13 cellular contexts compared by ENCODE assay signal in genomic region chr14:103388664-103389063, GRCh38. TPM values are rescaled to one million over a fixed set of nuclear protein-coding genes. Genes with fewer than 3 reads are reported as not detected.
DNase-seq lines count a peak whose midpoint lies in the region; ATAC-seq, FAIRE-seq and TF ChIP-seq lines count a peak whose summit lies in the region.
"Had no signal": no experiment of that assay in that cellular context is flagged by ENCODE, and none has a peak within 500 bp of the region (broad histone marks: within the 10 kb centered on the region; RNA-seq: fewer than 3 reads in every experiment).

No MANE protein-coding gene starts in this region.

- H3K9me3 ChIP-seq in CD8-positive, alpha-beta T cell (ENCODE audit: low read length), result no peaks in the 10 kb centered on the region
- no peaks in the 10 kb centered on the region for H3K9me3 ChIP-seq in Loucy (ENCODE audit: insufficient read depth, low read depth, low read length)
- no peaks in the 10 kb centered on the region for H3K9me3 ChIP-seq in GM12878 (replicated peaks; ENCODE audit: control insufficient read depth, insufficient read depth, low read length)
- H3K9me3 ChIP-seq: transverse colon had no signal

- CTCF ChIA-PET in CD8-positive, alpha-beta T cell (lab: Charles Lee), result no interaction called here
- CTCF ChIA-PET in GM12878 (lab: Yijun Ruan, JAX), result interaction anchor here (1.0 to 1.1 kb wide), 2 partner anchors 54 to 284 kb away, joined by 3 to 4 read pairs; no protein-coding TSS in a partner anchor

- H3K9ac ChIP-seq in Loucy (ENCODE audit: low read depth, low read length, poor library complexity, severe bottlenecking) (peak overlapping the region; percentile 38), GM12878 (ENCODE audit: control insufficient read depth, insufficient read depth, low read length) (no peak overlapping the region)

- no peaks in the 10 kb centered on the region for H3K9me2 ChIP-seq in Loucy (replicated peaks; ENCODE audit: low read depth, low read length)

- H3K27me3 ChIP-seq in CD8-positive, alpha-beta T cell (ENCODE audit: insufficient read depth, low read length), result no peaks in the 10 kb centered on the region
- H3K27me3 ChIP-seq in Loucy (ENCODE audit: insufficient read depth, low read length, poor library complexity, severe bottlenecking) (no peaks in the 10 kb centered on the region), GM12878 (replicated peaks in 1 of 2; ENCODE audit: control insufficient read depth in 2 of 2, insufficient read depth in 2 of 2, low read length in 1 of 2) (no peaks in the 10 kb centered on the region)
- H3K27me3 ChIP-seq: transverse colon had no signal

- H3K4me2 ChIP-seq in Loucy (ENCODE audit: low read depth, low read length, poor library complexity, severe bottlenecking) (peak overlapping the region; percentile 96), GM12878 (ENCODE audit: control insufficient read depth, insufficient read depth) (peak overlapping the region; percentile 93)

- H3K9me3 Mint-ChIP-seq in CD8-positive, alpha-beta T cell, result no peaks in the 10 kb centered on the region
- peaks cover 3% of the 10 kb centered on the region for H3K9me3 Mint-ChIP-seq in nephron progenitor cell
- H3K9me3 Mint-ChIP-seq: naive B cell had no signal

- H3K4me3 ChIP-seq in CD8-positive, alpha-beta T cell (ENCODE audit: low read depth, low read length), result no peak overlapping the region
- peak overlapping the region; percentile 95 for H3K4me3 ChIP-seq in Loucy (ENCODE audit: low read length, poor library complexity, severe bottlenecking)
- peak overlapping the region; percentile 29 for H3K4me3 ChIP-seq in GM12878

- POLR2A ChIA-PET in CD8-positive, alpha-beta T cell (lab: Charles Lee), result interaction anchor here (1.5 to 2.4 kb wide), 2 partner anchors 53 to 54 kb away, joined by 3 to 16 read pairs; partner anchors contain the start of gene EIF5
- POLR2A ChIA-PET in GM12878 (lab: Charles Lee), result no interaction called here

- H3K4me3 Mint-ChIP-seq in CD8-positive, alpha-beta T cell, result peak overlapping the region; percentile 64
- peak overlapping the region; percentile 12 for H3K4me3 Mint-ChIP-seq in nephron progenitor cell

- TF ChIP-seq POLR2A in GM12878 (IDR thresholded peaks at IDR 0.05; ENCODE audit: low read depth, low read length), result no peak

- in situ Hi-C loops in GM12878 (cut with MboI), result no loop called here

- H3K79me2 ChIP-seq in Loucy (ENCODE audit: insufficient read depth, low read length) (peaks cover 81% of the 10 kb centered on the region), GM12878 (ENCODE audit: control insufficient read depth, insufficient read depth, low read length) (peaks cover 79% of the 10 kb centered on the region)

- H3K27ac Mint-ChIP-seq in CD8-positive, alpha-beta T cell, result peak overlapping the region; percentile 39
- no peak overlapping the region for H3K27ac Mint-ChIP-seq in nephron progenitor cell

- peaks cover 52% of the 10 kb centered on the region for H3K4me1 Mint-ChIP-seq in CD8-positive, alpha-beta T cell (ENCODE audit: low read depth)
- H3K4me1 Mint-ChIP-seq in nephron progenitor cell, result peaks cover 43% of the 10 kb centered on the region

- no peak for FAIRE-seq in GM12878 (lab: Jason Lieb, UNC)

- H2AFZ ChIP-seq in Loucy (ENCODE audit: low read length) (no peak overlapping the region), GM12878 (ENCODE audit: control insufficient read depth, low read depth, low read length) (no peak overlapping the region)

- SMC1A ChIA-PET in GM12878 (lab: Charles Lee; ENCODE audit: uncharacterized antibody, unreplicated experiment), result interaction anchor here (1.0 to 3.6 kb wide), 2 partner anchors 12 to 32 kb away, joined by 3 to 21 read pairs; no protein-coding TSS in a partner anchor

- no peak for TF ChIP-seq CTCF in CD8-positive, alpha-beta T cell (IDR thresholded peaks at IDR 0.05)
- TF ChIP-seq CTCF in Loucy (conservative IDR thresholded peaks at IDR 0.05; ENCODE audit: low read length), result no peak
- TF ChIP-seq CTCF in GM12878 (IDR thresholded peaks at IDR 0.05 in 2 of 3, conservative IDR thresholded peaks at IDR 0.05 in 1 of 3; ENCODE audit: control insufficient read depth in 2 of 3, extremely low read depth in 1 of 3, insufficient read depth in 1 of 3, low read depth in 3 of 3, low read length in 3 of 3), result no peak
- no peak for TF ChIP-seq CTCF in nephron progenitor cell (IDR thresholded peaks at IDR 0.05)

- intact Hi-C loops in CD8-positive, alpha-beta T cell (cut with DNase I, micrococcal nuclease), result loop anchor here (5.0 to 10.0 kb wide), 5 partner anchors 236 to 1364 kb away; partner anchors contain the start of genes KLC1 (in 1 of the 2), RCOR1 (in 1 of the 2), SIVA1 (in 1 of the 2) and TRAF3 (in 1 of the 2)
- intact Hi-C loops in GM12878 (cut with micrococcal nuclease; ENCODE audit: unreplicated experiment), result loop anchor here (5.0 kb wide), 1 partner anchor 56 kb away; the partner anchor contains the start of gene EIF5

- BruUV-seq in GM12878 (replicated peaks; lab: Mats Ljungman, UMichigan), result no TSS peak

- H3F3A ChIP-seq in Loucy (ENCODE audit: low read depth), result peaks cover 8% of the 10 kb centered on the region; the same call in 1 of the 2 replicates

- RAD21 ChIA-PET in GM12878 (lab: Charles Lee; ENCODE audit: unreplicated experiment), result no interaction called here

- WGBS in GM12878 (ENCODE audit: insufficient coverage, insufficient replicate concordance, low lambda C conversion rate, missing lambda C conversion rate), result 95% methylated on average over 1 of the region's 1 CpG

- no peak overlapping the region for H3K27ac ChIP-seq in CD8-positive, alpha-beta T cell (ENCODE audit: low read depth, low read length)
- H3K27ac ChIP-seq in GM12878 (ENCODE audit: control insufficient read depth, insufficient read depth), result no peak overlapping the region

- peaks cover 41% of the 10 kb centered on the region for H3K4me1 ChIP-seq in CD8-positive, alpha-beta T cell (ENCODE audit: insufficient read depth, low read length)
- H3K4me1 ChIP-seq in Loucy (ENCODE audit: insufficient read depth, low read length, poor library complexity, severe bottlenecking) (peaks cover 40% of the 10 kb centered on the region), GM12878 (ENCODE audit: control insufficient read depth, insufficient read depth, low read length) (peaks cover 13% of the 10 kb centered on the region)

- no peaks in the 10 kb centered on the region for H3K36me3 ChIP-seq in CD8-positive, alpha-beta T cell (ENCODE audit: insufficient read depth, low read length)
- H3K36me3 ChIP-seq in Loucy (ENCODE audit: insufficient read depth, low read length) (no peaks in the 10 kb centered on the region), GM12878 (ENCODE audit: control insufficient read depth in 2 of 2, insufficient read depth in 2 of 2, low read length in 1 of 2) (no peaks in the 10 kb centered on the region)
- H3K36me3 ChIP-seq: transverse colon had no signal

- peaks cover 12% of the 10 kb centered on the region for H3K36me3 Mint-ChIP-seq in CD8-positive, alpha-beta T cell
- H3K36me3 Mint-ChIP-seq in nephron progenitor cell (ENCODE audit: low read depth), result peaks cover 18% of the 10 kb centered on the region
- H3K36me3 Mint-ChIP-seq: naive B cell had no signal

- H4K20me1 ChIP-seq in Loucy (ENCODE audit: insufficient read depth, low read length, poor library complexity, severe bottlenecking), result peaks cover 57% of the 10 kb centered on the region
- H4K20me1 ChIP-seq in GM12878 (ENCODE audit: control insufficient read depth, insufficient read depth), result peaks cover 2% of the 10 kb centered on the region; the same call in 1 of the 2 replicates

- no peak for TF ChIP-seq EP300 in GM12878 (IDR thresholded peaks at IDR 0.05; ENCODE audit: borderline replicate concordance in 1 of 2, control insufficient read depth in 1 of 2, low read depth in 2 of 2, low read length in 2 of 2)

- ATAC-seq in CD8-positive, alpha-beta T cell, result no peak
- no peak for ATAC-seq in GM12878
- no peak for ATAC-seq in GM19023 (IDR thresholded peaks at IDR 0.05; ENCODE audit: unreplicated experiment)

- DNase-seq in CD8-positive, alpha-beta T cell, result no peak
- DNase-seq in GM12878 (ENCODE audit: low read depth, low spot score), result no peak
- DNase-seq in nephron progenitor cell, result no peak
- DNase-seq in GM19240 (ENCODE audit: insufficient read length, low spot score), result no peak
- DNase-seq in NCI-H2081 treated with DMSO at 0.1 percent for 48 hours (lab: John Stamatoyannopoulos, UW), result no peak
- DNase-seq: effector CD8-positive, alpha-beta T cell; KBM-7; naive B cell; NCI-H1930; T-helper 1 cell; transverse colon had no signal

- no peak for TF ChIP-seq RAD21 in GM12878 (IDR thresholded peaks at IDR 0.05; ENCODE audit: insufficient read depth, low read depth, low read length)

- H3K27me3 Mint-ChIP-seq in CD8-positive, alpha-beta T cell (ENCODE audit: low read depth), result no peaks in the 10 kb centered on the region
- peaks cover 9% of the 10 kb centered on the region for H3K27me3 Mint-ChIP-seq in nephron progenitor cell (ENCODE audit: low read depth, poor library complexity)
- H3K27me3 Mint-ChIP-seq: naive B cell had no signal

RNA-seq across cellular contexts. Expression of gene MARK3, which starts 3.4 kb away (rescaled TPM):
- total RNA-seq in CD8-positive, alpha-beta T cell, result 100 to 1,000 TPM; 123 to 124 TPM
- 225 and 244 TPM in 2 replicates for total RNA-seq in GM12878 (2013; cell fraction: nucleolus; rRNA removed)
- total RNA-seq in GM12878 (2014; rRNA removed) (39.6 and 43.3 TPM in 2 replicates), GM12878 (2014; rRNA removed; fragmentation: Illumina TruSeq; extraction: Trizol) (48.0 and 48.3 TPM in 2 replicates), GM12878 (2021) (51.9 and 59.3 TPM in 2 replicates)
- polyA plus RNA-seq in GM12878 (2011; ENCODE audit: low read depth), result 36.8 TPM
- polyA plus RNA-seq in GM12878 (2011; rRNA removed) (75.1 and 85.6 TPM in 2 replicates), GM12878 (2014; fragmentation: Illumina TruSeq; extraction: Trizol) (50.7 and 52.0 TPM in 2 replicates), GM12878 (2014; fragmentation: Nextera tagmentation; extraction: Ambion mirVana) (10 to 100 TPM; 10.7 to 19.8 TPM), GM12878 (2014; rRNA removed) (43.2 and 49.9 TPM in 2 replicates), GM12878 (2016; fragmentation: Nextera tagmentation; extraction: Ambion mirVana) (10 to 100 TPM; 28.6 to 31.0 TPM)
- 40.5 and 46.1 TPM in 2 replicates for polyA plus RNA-seq in GM12878 (2011; cell fraction: cytosol; rRNA removed)
- polyA plus RNA-seq in GM12878 (2011; cell fraction: nucleus; rRNA removed), result 90.2 and 95.2 TPM in 2 replicates
- 39.8 and 47.5 TPM in 2 replicates for polyA plus RNA-seq in GM12878 (2012)
- polyA minus RNA-seq in GM12878 (2011; rRNA and poly(A)+ RNA removed), result 73.2 and 80.4 TPM in 2 replicates
- polyA minus RNA-seq in GM12878 (2011; cell fraction: cytosol; rRNA and poly(A)+ RNA removed), result 15.8 and 21.0 TPM in 2 replicates
- polyA minus RNA-seq in GM12878 (2011; cell fraction: nucleus; rRNA and poly(A)+ RNA removed), result 63.7 and 92.2 TPM in 2 replicates

RNA-seq across cellular contexts. Expression of gene EIF5, which starts 54.6 kb away (rescaled TPM):
- total RNA-seq in CD8-positive, alpha-beta T cell, result 100 to 1,000 TPM; 711 to 754 TPM
- total RNA-seq in GM12878 (2013; cell fraction: nucleolus; rRNA removed), result 250 and 254 TPM in 2 replicates
- total RNA-seq in GM12878 (2014; rRNA removed) (68.6 and 75.6 TPM in 2 replicates), GM12878 (2014; rRNA removed; fragmentation: Illumina TruSeq; extraction: Trizol) (84.1 and 92.7 TPM in 2 replicates), GM12878 (2021) (156 and 166 TPM in 2 replicates)
- 78.4 TPM for polyA plus RNA-seq in GM12878 (2011; ENCODE audit: low read depth)
- polyA plus RNA-seq in GM12878 (2011; rRNA removed) (268 and 275 TPM in 2 replicates), GM12878 (2014; fragmentation: Illumina TruSeq; extraction: Trizol) (137 and 204 TPM in 2 replicates), GM12878 (2014; fragmentation: Nextera tagmentation; extraction: Ambion mirVana) (10 to 100 TPM; 51.2 to 80.9 TPM), GM12878 (2014; rRNA removed) (83.2 and 89.1 TPM in 2 replicates), GM12878 (2016; fragmentation: Nextera tagmentation; extraction: Ambion mirVana) (100 to 1,000 TPM; 312 to 360 TPM)
- 141 and 164 TPM in 2 replicates for polyA plus RNA-seq in GM12878 (2011; cell fraction: cytosol; rRNA removed)
- polyA plus RNA-seq in GM12878 (2011; cell fraction: nucleus; rRNA removed), result 181 and 255 TPM in 2 replicates
- polyA plus RNA-seq in GM12878 (2012), result 118 and 152 TPM in 2 replicates
- 123 and 221 TPM in 2 replicates for polyA minus RNA-seq in GM12878 (2011; rRNA and poly(A)+ RNA removed)
- 54.0 and 67.9 TPM in 2 replicates for polyA minus RNA-seq in GM12878 (2011; cell fraction: cytosol; rRNA and poly(A)+ RNA removed)
- 134 and 194 TPM in 2 replicates for polyA minus RNA-seq in GM12878 (2011; cell fraction: nucleus; rRNA and poly(A)+ RNA removed)
